In genomic region chr7:111735661-111736323, GRCh38 we compare ENCODE assay signal across 8 cellular contexts.
DNase-seq lines count a peak whose midpoint lies in the region; ATAC-seq, FAIRE-seq and TF ChIP-seq lines count a peak whose summit lies in the region.

No MANE protein-coding gene starts in this region.

- DNase-seq in AG04449 (ENCODE audit: low read depth, low spot score) (peak; percentile 37), GM13976 (ENCODE audit: low spot score) (peak; percentile 53), NCI-H2029 treated with DMSO at 0.1 percent for 48 hours (lab: John Stamatoyannopoulos, UW) (peak; percentile 54), cerebellar cortex (ENCODE audit: low spot score) (peak; percentile 82), left lobe of liver (ENCODE audit: low spot score) (peak; percentile 49)
- DNase-seq in stimulated activated CD8-positive, alpha-beta memory T cell treated with anti-CD3 and anti-CD28 coated beads, Interleukin-15, amount 100 ng/mL, for 48 hours (ENCODE audit: low read depth in 2 of 2), result peak; percentile 9 to 19

- CTCF ChIA-PET in AG04449 (lab: Yijun Ruan, JAX), result interaction anchor here (0.9 to 2.1 kb wide), 23 partner anchors 8 to 775 kb away, joined by 3 to 18 read pairs (median 4); partner anchors contain the start of gene LRRN3

- no peak overlapping the region for H3K4me3 ChIP-seq in AG04449 (ENCODE audit: low read depth, low read length)

- peak; percentile 75 for ATAC-seq in HG02885 (IDR thresholded peaks at IDR 0.05; ENCODE audit: poor library complexity, unreplicated experiment)
- peak; percentile 97 for ATAC-seq in left lobe of liver

- in situ Hi-C loops in GM13976 (cut with MboI; ENCODE audit: low sequenced_read_pairs, unreplicated experiment), result loop anchor here (25.0 kb wide), 1 partner anchor 648 kb away; the partner anchor contains the start of gene LRRN3

- peak; percentile 83 for FAIRE-seq in TTC549 (lab: Jason Lieb, UNC)

- TF ChIP-seq CTCF in AG04449 (IDR thresholded peaks at IDR 0.05; ENCODE audit: insufficient read depth, low read length, missing control alignments) (peak; percentile 69), GM13976 (IDR thresholded peaks at IDR 0.05; ENCODE audit: borderline replicate concordance, control extremely low read depth, extremely low read depth, insufficient read depth, missing control alignments) (peak; percentile 68)

- POLR2A ChIA-PET in AG04449 (lab: Yijun Ruan, JAX), result no interaction called here

Comparison
In these comparisons a context has a peak if more than half of its experiments do, and no peak if none do; other contexts are left out.
1. DNase-seq: peak in every context shown above with its lines; median percentile 82 in cerebellar cortex; 54 in NCI-H2029 treated with DMSO at 0.1 percent for 48 hours; 53 in GM13976; 49 in left lobe of liver; 37 in AG04449; 14 in stimulated activated CD8-positive, alpha-beta memory T cell treated with anti-CD3 and anti-CD28 coated beads, Interleukin-15, amount 100 ng/mL, for 48 hours.